ENCODE assay signal across 8 cellular contexts in genomic region chr13:35818577-35819165, GRCh38.
DNase-seq lines count a peak whose midpoint lies in the region; ATAC-seq, FAIRE-seq and TF ChIP-seq lines count a peak whose summit lies in the region.

No MANE protein-coding gene starts in this region.

- no peaks in the 10 kb centered on the region for H3K9me3 Mint-ChIP-seq in activated naive CD8-positive, alpha-beta T cell treated with anti-CD3 and anti-CD28 coated beads for 36 hours

- peak; percentile 67 for ATAC-seq in GM18858 (IDR thresholded peaks at IDR 0.05; ENCODE audit: unreplicated experiment)
- peak; percentile 27 for ATAC-seq in lung (ENCODE audit: insufficient read depth, low FRiP score)
- no peak for ATAC-seq in HG02852 (IDR thresholded peaks at IDR 0.05; ENCODE audit: unreplicated experiment)

- H3K36me3 ChIP-seq in A673 (ENCODE audit: insufficient read depth, low read length, poor library complexity, severe bottlenecking) (no peaks in the 10 kb centered on the region), bronchial epithelial cell (ENCODE audit: control insufficient read depth, insufficient read depth, low read length) (no peaks in the 10 kb centered on the region), lung (ENCODE audit: control insufficient read depth in 2 of 2, insufficient read depth in 2 of 2, low read length in 2 of 2) (no peaks in the 10 kb centered on the region)

- intact Hi-C loops in A673 (cut with micrococcal nuclease; ENCODE audit: unreplicated experiment) = no loop called here

- H3K27ac ChIP-seq in A673 (ENCODE audit: low read depth, low read length, poor library complexity, severe bottlenecking) (no peak overlapping the region), lung (ENCODE audit: low read depth in 1 of 2, low read length in 1 of 2) (no peak overlapping the region)

- 65 to 69% methylated on average over 4 of the region's 4 CpGs for WGBS in lung, 2 donors

- CTCF ChIA-PET in A673 (lab: Charles Lee) = interaction anchor here (0.6 to 1.0 kb wide), 7 partner anchors 12 to 1121 kb away, joined by 3 to 14 read pairs (median 4); no protein-coding TSS in a partner anchor

- POLR2A ChIA-PET in A673 (lab: Charles Lee; ENCODE audit: low non-redundant PET) = interaction anchor here (0.6 to 1.0 kb wide), 2 partner anchors 56 to 163 kb away, joined by 3 read pairs; no protein-coding TSS in a partner anchor

- H3K9me3 ChIP-seq in A673 (ENCODE audit: low read depth, low read length, poor library complexity, severe bottlenecking) (no peaks in the 10 kb centered on the region), lung (ENCODE audit: control insufficient read depth in 2 of 2, insufficient read depth in 1 of 2, low read length in 1 of 2) (no peaks in the 10 kb centered on the region)

- peak; percentile 50 for DNase-seq in A673 (ENCODE audit: low spot score)
- DNase-seq in NCI-H345 treated with DMSO at 0.1 percent for 48 hours (lab: John Stamatoyannopoulos, UW; ENCODE audit: unreplicated experiment) = peak; percentile 10
- peak; percentile 48 for DNase-seq in bronchial epithelial cell (ENCODE audit: low read depth)
- DNase-seq in lung (ENCODE audit: low spot score) = no peak
- no peak for DNase-seq in activated naive CD8-positive, alpha-beta T cell treated with anti-CD3 and anti-CD28 coated beads for 36 hours
- DNase-seq in stimulated activated CD4-positive, alpha-beta T cell treated with anti-CD3 and anti-CD28 coated beads, Interleukin-2, amount 100 ng/mL, for 24 hours = no peak

- BruUV-seq in A673 (replicated peaks; lab: Mats Ljungman, UMichigan) = no TSS peak

- peaks cover 10% of the 10 kb centered on the region for H3K4me1 ChIP-seq in A673 (ENCODE audit: insufficient read depth, low read length, poor library complexity, severe bottlenecking)
- no peaks in the 10 kb centered on the region for H3K4me1 ChIP-seq in lung (ENCODE audit: control insufficient read depth in 2 of 2, insufficient read depth in 2 of 2, low read length in 2 of 2)

- H3K4me3 ChIP-seq in A673 (ENCODE audit: low read depth, low read length, poor library complexity, severe bottlenecking) (no peak overlapping the region), bronchial epithelial cell (ENCODE audit: low read depth, low read length) (no peak overlapping the region), lung (no peak overlapping the region)

- H3K27me3 Mint-ChIP-seq in activated naive CD8-positive, alpha-beta T cell treated with anti-CD3 and anti-CD28 coated beads for 36 hours = peaks cover 8% of the 10 kb centered on the region

- no peaks in the 10 kb centered on the region for H3K36me3 Mint-ChIP-seq in activated naive CD8-positive, alpha-beta T cell treated with anti-CD3 and anti-CD28 coated beads for 36 hours

- H3K27me3 ChIP-seq in A673 (replicated peaks; ENCODE audit: insufficient read depth, low read depth, low read length, poor library complexity) (no peaks in the 10 kb centered on the region), bronchial epithelial cell (ENCODE audit: control insufficient read depth, insufficient read depth, low read length) (no peaks in the 10 kb centered on the region), lung (ENCODE audit: control insufficient read depth, insufficient read depth) (no peaks in the 10 kb centered on the region)

- H3K27ac Mint-ChIP-seq in activated naive CD8-positive, alpha-beta T cell treated with anti-CD3 and anti-CD28 coated beads for 36 hours = no peak overlapping the region

- no peak for FAIRE-seq in bronchial epithelial cell (lab: Jason Lieb, UNC)

- TF ChIP-seq CTCF in A673 (conservative IDR thresholded peaks at IDR 0.05; ENCODE audit: low read depth, low read length) (peak; percentile 72), bronchial epithelial cell (IDR thresholded peaks at IDR 0.05; ENCODE audit: insufficient read depth, low read length, severe bottlenecking) (peak; percentile 59), lung (IDR thresholded peaks at IDR 0.05; ENCODE audit: control extremely low read depth, extremely low read depth) (no peak)

- no peaks in the 10 kb centered on the region for H3K4me1 Mint-ChIP-seq in activated naive CD8-positive, alpha-beta T cell treated with anti-CD3 and anti-CD28 coated beads for 36 hours

- no peak overlapping the region for H3K4me3 Mint-ChIP-seq in activated naive CD8-positive, alpha-beta T cell treated with anti-CD3 and anti-CD28 coated beads for 36 hours

Comparison
In these comparisons a context has a peak if more than half of its experiments do, and no peak if none do; other contexts are left out.
1. DNase-seq: peak in A673 (single experiment), NCI-H345 treated with DMSO at 0.1 percent for 48 hours (single experiment) and bronchial epithelial cell (single experiment); none in lung (single experiment), activated naive CD8-positive, alpha-beta T cell treated with anti-CD3 and anti-CD28 coated beads for 36 hours (single experiment) and stimulated activated CD4-positive, alpha-beta T cell treated with anti-CD3 and anti-CD28 coated beads, Interleukin-2, amount 100 ng/mL, for 24 hours (0 of 2).